1 cellular context compared by ENCODE assay signal in the genomic region with DNA sequence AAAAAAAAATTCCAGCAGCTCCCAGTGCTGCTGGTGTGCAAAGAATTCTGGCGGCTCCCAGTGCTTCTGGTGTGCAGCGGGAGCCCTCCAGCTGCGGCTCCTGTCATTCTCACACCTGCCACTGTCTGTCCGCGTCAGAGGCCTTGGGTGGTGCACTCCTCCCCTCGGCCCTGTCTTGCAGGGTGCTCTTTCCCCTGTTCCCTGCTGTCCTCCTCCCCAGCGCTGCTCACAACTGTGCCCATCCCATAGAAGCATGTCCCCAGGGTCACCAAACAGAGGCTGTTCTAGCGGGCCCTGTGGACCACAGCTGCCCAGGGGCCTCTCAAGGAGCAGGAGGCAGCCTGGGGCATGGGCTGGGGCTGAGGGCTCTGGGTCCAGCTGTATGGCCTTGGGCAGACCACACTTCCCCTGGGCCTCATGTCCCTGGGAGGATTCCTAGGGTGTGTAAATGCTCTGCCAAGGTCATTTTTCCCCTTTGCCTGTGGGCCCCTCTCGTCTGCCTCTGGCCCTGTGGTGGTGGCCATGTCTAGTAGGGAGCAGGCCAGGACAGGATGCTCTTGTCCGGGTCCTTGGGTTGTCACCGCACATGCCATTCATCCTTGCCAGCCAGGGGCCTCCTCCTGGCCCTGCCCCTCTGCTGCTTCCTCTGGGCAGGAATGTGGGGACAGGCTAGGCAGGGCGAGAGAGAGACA.
A peak's percentile ranks its signal among the peaks of the same experiment; 100 is the strongest.
TF ChIP-seq lines count a peak whose summit lies in the region.

No MANE protein-coding gene starts in this region.

TF ChIP-seq in HepG2, 621 proteins besides CTCF, POLR2A, EP300 and RAD21 (continued from another document):
- TF ChIP-seq PAXIP1 (CRISPR knock-in tag; conservative IDR thresholded peaks at IDR 0.05) (0 out of 2 replicates have a peak, but pooled peaks have one; percentile 33), ZNF263 (CRISPR knock-in tag; IDR thresholded peaks at IDR 0.05) (peak; percentile 71; the same call in 1 of the 2 replicates), ZNF607 (CRISPR knock-in tag; IDR thresholded peaks at IDR 0.05; ENCODE audit: borderline replicate concordance) (no peak), ZBTB33 (CRISPR knock-in tag; IDR thresholded peaks at IDR 0.05) (peak; percentile 87), ZNF12 (CRISPR knock-in tag; IDR thresholded peaks at IDR 0.05) (no peak), HNF4A (CRISPR knock-in tag; IDR thresholded peaks at IDR 0.05) (0 out of 2 replicates have a peak, but pooled peaks have one; percentile 12)
